ENCODE assay signal across 14 cellular contexts in the genomic region with DNA sequence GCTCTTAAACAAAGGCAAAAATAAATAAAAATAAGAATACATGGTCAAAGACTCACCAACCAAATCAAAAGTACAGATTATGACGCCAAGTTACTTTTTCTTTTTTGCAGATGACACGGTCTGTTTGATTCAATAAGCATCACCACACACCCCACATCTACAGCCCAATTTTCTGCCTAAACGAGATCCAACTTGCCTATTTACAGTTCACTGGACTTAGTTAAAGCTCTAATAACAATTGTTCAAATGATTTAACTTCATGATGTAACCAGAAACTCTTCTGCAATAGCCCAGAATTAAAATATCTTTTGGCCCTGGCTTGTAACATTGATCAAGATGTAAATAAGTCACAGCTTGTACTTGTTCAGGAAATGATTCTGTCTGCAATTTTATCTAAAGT.
DNase-seq lines count a peak whose midpoint lies in the region; ATAC-seq and TF ChIP-seq lines count a peak whose summit lies in the region.
"Had no signal": no experiment of that assay in that cellular context is flagged by ENCODE, and none has a peak within 500 bp of the region (broad histone marks: within the 10 kb centered on the region; RNA-seq: fewer than 3 reads in every experiment).

No MANE protein-coding gene starts in this region.

- H3K4me3 ChIP-seq in mammary epithelial cell (replicated peaks in 1 of 3; ENCODE audit: insufficient read depth in 1 of 3, low read depth in 2 of 3, low read length in 3 of 3): no peak overlapping the region
- H3K4me3 ChIP-seq in breast epithelium: no peak overlapping the region
- H3K4me3 ChIP-seq in epithelial cell of esophagus (ENCODE audit: low read length): no peak overlapping the region
- H3K4me3 ChIP-seq: BLaER1 treated with 17β-estradiol and CSF1 and Interleukin-3, amounts not matched to agents 10 nM and 100 nM; GM23338 had no signal

- no peaks in the 10 kb centered on the region for H3K9me3 ChIP-seq in mammary epithelial cell (replicated peaks; ENCODE audit: insufficient read depth, low read length)
- H3K9me3 ChIP-seq in breast epithelium: no peaks in the 10 kb centered on the region
- H3K9me3 ChIP-seq: BLaER1 treated with 17β-estradiol and CSF1 and Interleukin-3, amounts not matched to agents 10 nM and 100 nM had no signal

- H4K20me1 ChIP-seq in mammary epithelial cell (ENCODE audit: insufficient read depth, low read length): no peaks in the 10 kb centered on the region
- H4K20me1 ChIP-seq: BLaER1 treated with 17β-estradiol and CSF1 and Interleukin-3, amounts not matched to agents 10 nM and 100 nM had no signal

- intact Hi-C loops in mammary epithelial cell (cut with micrococcal nuclease) (no loop called here), breast epithelium (cut with DNase I; ENCODE audit: low total_unique reads) (no loop called here)

- H3K9ac ChIP-seq in mammary epithelial cell (ENCODE audit: insufficient read depth, low read length): no peak overlapping the region
- H3K9ac ChIP-seq: BLaER1 treated with 17β-estradiol and CSF1 and Interleukin-3, amounts not matched to agents 10 nM and 100 nM had no signal

- CTCF ChIA-PET in mammary epithelial cell (lab: Charles Lee; ENCODE audit: low non-redundant PET): no interaction called here

- H3K4me1 ChIP-seq in mammary epithelial cell (ENCODE audit: insufficient read depth, low read length): no peaks in the 10 kb centered on the region
- H3K4me1 ChIP-seq in breast epithelium: no peaks in the 10 kb centered on the region

- BruUV-seq in mammary epithelial cell (replicated peaks; lab: Mats Ljungman, UMichigan): no TSS peak

- no peak overlapping the region for H3K4me2 ChIP-seq in mammary epithelial cell (ENCODE audit: insufficient read depth, low read depth, low read length)
- H3K4me2 ChIP-seq: BLaER1 treated with 17β-estradiol and CSF1 and Interleukin-3, amounts not matched to agents 10 nM and 100 nM; GM23338 had no signal

- ATAC-seq in HG03108 (IDR thresholded peaks at IDR 0.05; ENCODE audit: unreplicated experiment) (no peak), HG03521 (IDR thresholded peaks at IDR 0.05; ENCODE audit: unreplicated experiment) (no peak)
- ATAC-seq: CD8-positive, alpha-beta T cell; GM23338 had no signal

- in situ Hi-C loops in mammary epithelial cell (cut with MboI; ENCODE audit: low sequenced_read_pairs in 2 of 2): no loop called here

- H3K27ac ChIP-seq in mammary epithelial cell (ENCODE audit: insufficient read depth, low read depth, low read length) (no peak overlapping the region), breast epithelium (no peak overlapping the region)
- H3K27ac ChIP-seq: BLaER1 treated with 17β-estradiol and CSF1 and Interleukin-3, amounts not matched to agents 10 nM and 100 nM had no signal

- H3K36me3 ChIP-seq in mammary epithelial cell (ENCODE audit: insufficient read depth, low read length) (no peaks in the 10 kb centered on the region), breast epithelium (no peaks in the 10 kb centered on the region)
- H3K36me3 ChIP-seq: BLaER1 treated with 17β-estradiol and CSF1 and Interleukin-3, amounts not matched to agents 10 nM and 100 nM had no signal

- H3K27me3 ChIP-seq in mammary epithelial cell (ENCODE audit: insufficient read depth, low read length) (no peaks in the 10 kb centered on the region), breast epithelium (no peaks in the 10 kb centered on the region)
- H3K27me3 ChIP-seq: BLaER1 treated with 17β-estradiol and CSF1 and Interleukin-3, amounts not matched to agents 10 nM and 100 nM had no signal

- TF ChIP-seq CTCF in mammary epithelial cell (conservative IDR thresholded peaks at IDR 0.05 in 1 of 2, IDR thresholded peaks at IDR 0.05 in 1 of 2; ENCODE audit: extremely low read depth in 1 of 2, insufficient read depth in 1 of 2, low read depth in 1 of 2, low read length in 2 of 2) (no peak), breast epithelium (IDR thresholded peaks at IDR 0.05) (no peak), epithelial cell of esophagus (IDR thresholded peaks at IDR 0.05; ENCODE audit: insufficient read depth, low read depth, low read length, missing control alignments) (no peak)

- dilution Hi-C loops in mammary epithelial cell (cut with HindIII; ENCODE audit: low sequenced_read_pairs): no loop called here

- H2AFZ ChIP-seq in mammary epithelial cell (ENCODE audit: low read depth, low read length): no peak overlapping the region
- H2AFZ ChIP-seq: GM23338 had no signal

- no peak for TF ChIP-seq POLR2A in breast epithelium (IDR thresholded peaks at IDR 0.05)

- DNase-seq in mammary epithelial cell (peak; percentile 41), breast epithelium (ENCODE audit: low spot score in 2 of 2) (no peak), NCI-H446 (lab: John Stamatoyannopoulos, UW) (peak; percentile 54 to 57), epithelial cell of esophagus (ENCODE audit: low read depth) (peak; percentile 68), NCI-H82 (lab: John Stamatoyannopoulos, UW) (no peak)
- DNase-seq: Calu3; CD8-positive, alpha-beta T cell; DMS79 treated with DMSO at 0.1 percent for 48 hours; GF-D8; HCEC 1CT had no signal

- no peaks in the 10 kb centered on the region for H3K79me2 ChIP-seq in mammary epithelial cell (ENCODE audit: insufficient read depth, low read length)

- 40% methylated on average over 3 of the region's 3 CpGs for WGBS in mammary epithelial cell (ENCODE audit: low coverage, missing lambda C conversion rate)

Comparison
In these comparisons a context has a peak if more than half of its experiments do, and no peak if none do; other contexts are left out.
1. DNase-seq: peak in mammary epithelial cell (single experiment), NCI-H446 (2 of 2) and epithelial cell of esophagus (single experiment); none in breast epithelium (0 of 2) and NCI-H82 (single experiment).